Comparison of ENCODE assay signal across 8 cellular contexts in genomic region chr3:23945903-23946751, GRCh38. TPM values are rescaled to one million over a fixed set of nuclear protein-coding genes. Genes with fewer than 3 reads are reported as not detected.
DNase-seq lines count a peak whose midpoint lies in the region; TF ChIP-seq lines count a peak whose summit lies in the region.

No MANE protein-coding gene starts in this region.

- H3K4me3 ChIP-seq in MG63 (peak overlapping the region; percentile 64), fibroblast of villous mesenchyme (ENCODE audit: low read depth, low read length) (peak overlapping the region; percentile 82), stomach (peak overlapping the region; percentile 65 to 96 (median 86))

- DNase-seq in GF-D8 (lab: John Stamatoyannopoulos, UW) (peak; percentile 88), HCEC 1CT (peak; percentile 95), MG63 (peak; percentile 91), SHP77 (lab: John Stamatoyannopoulos, UW) (peak; percentile 88 to 91), activated gamma-delta T cell (lab: John Stamatoyannopoulos, UW) (peak; percentile 99), fibroblast of villous mesenchyme (ENCODE audit: low read depth) (peak; percentile 97), neural crest cell (ENCODE audit: low read depth, low spot score) (peak; percentile 95), stomach (peak; percentile 99)

- no peaks in the 10 kb centered on the region for H3K9me3 Mint-ChIP-seq in neural crest cell

- peaks cover 18% of the 10 kb centered on the region for H3K27me3 Mint-ChIP-seq in neural crest cell (ENCODE audit: low read depth)

- TF ChIP-seq EP300 in stomach (IDR thresholded peaks at IDR 0.05) = no peak

- H3K27me3 ChIP-seq in MG63 = no peaks in the 10 kb centered on the region
- no peaks in the 10 kb centered on the region for H3K27me3 ChIP-seq in stomach

- TF ChIP-seq CTCF in fibroblast of villous mesenchyme (IDR thresholded peaks at IDR 0.05; ENCODE audit: insufficient read depth, low read depth, low read length) = no peak
- no peak for TF ChIP-seq CTCF in neural crest cell (conservative IDR thresholded peaks at IDR 0.05)
- no peak for TF ChIP-seq CTCF in stomach (IDR thresholded peaks at IDR 0.05)

- H3K4me1 Mint-ChIP-seq in neural crest cell = peaks cover 18% of the 10 kb centered on the region

- H3K9me3 ChIP-seq in MG63 (no peaks in the 10 kb centered on the region), stomach (no peaks in the 10 kb centered on the region)

- 1% methylated on average over 25 to 89 of the region's 89 CpGs for WGBS in stomach, 5 donors

- peak in 2 of 4 donors; percentile 15 to 35 for TF ChIP-seq POLR2A in stomach (IDR thresholded peaks at IDR 0.05)

- H3K4me3 Mint-ChIP-seq in neural crest cell = peak overlapping the region; percentile 86

- H3K36me3 ChIP-seq in MG63 = no peaks in the 10 kb centered on the region
- H3K36me3 ChIP-seq in stomach = no peaks in the 10 kb centered on the region

- intact Hi-C loops in stomach (cut with DNase I; ENCODE audit: low total_unique reads) = no loop called here

- peaks cover 33 to 60% (median 53%) of the 10 kb centered on the region in 4 donors for H3K4me1 ChIP-seq in stomach

- no peaks in the 10 kb centered on the region for H3K36me3 Mint-ChIP-seq in neural crest cell (ENCODE audit: low read depth)

- H3K27ac ChIP-seq in stomach = peak overlapping the region; percentile 91 to 100 (median 98)

- no peak overlapping the region for H3K27ac Mint-ChIP-seq in neural crest cell (ENCODE audit: unreplicated experiment)

RNA-seq across cellular contexts. Expression of gene NR1D2, which starts 1.0 kb away (rescaled TPM):
- total RNA-seq in MG63 (2014; rRNA removed; shearing (Covaris generic); ENCODE audit: low replicate concordance) = 5.9 and 9.7 TPM in 2 replicates
- 27.4 and 35.8 TPM in 2 replicates for total RNA-seq in fibroblast of villous mesenchyme
- total RNA-seq in neural crest cell = 8.6 and 10.0 TPM in 2 replicates
- 100 to 1,000 TPM in 1 of 5 donors, 10 to 100 TPM in 3, 1 to 10 TPM in 1; 9.8 to 105 (median 35.1) TPM for total RNA-seq in stomach
- 10 to 100 TPM in 1 of 3 donors, 1 to 10 TPM in 2; 5.5 to 23.2 (median 9.1) TPM for polyA plus RNA-seq in stomach

RNA-seq across cellular contexts. Expression of gene RPL15, which starts 29.2 kb away (rescaled TPM):
- total RNA-seq in MG63 (2014; rRNA removed; shearing (Covaris generic); ENCODE audit: low replicate concordance) = 2,383 and 4,340 TPM in 2 replicates
- total RNA-seq in fibroblast of villous mesenchyme = 1,700 and 1,935 TPM in 2 replicates
- total RNA-seq in neural crest cell = 2,019 and 2,075 TPM in 2 replicates
- 1,000 to 10,000 TPM in 4 of 5 donors, 100 to 1,000 TPM in 1; 121 to 3,139 (median 1,087) TPM for total RNA-seq in stomach
- polyA plus RNA-seq in stomach = 1,000 to 10,000 TPM; 3,661 to 4,768 (median 4,326) TPM

RNA-seq across cellular contexts. Expression of gene NKIRAS1, which starts 29.3 kb away (rescaled TPM):
- total RNA-seq in MG63 (2014; rRNA removed; shearing (Covaris generic); ENCODE audit: low replicate concordance) = 9.9 and 12.9 TPM in 2 replicates
- total RNA-seq in fibroblast of villous mesenchyme = 13.9 and 28.1 TPM in 2 replicates
- 8.8 and 9.7 TPM in 2 replicates for total RNA-seq in neural crest cell
- 10 to 100 TPM in 2 of 5 donors, 1 to 10 TPM in 1, under 1 TPM in 1, not detected in 1; 0.87 to 18.3 (median 8.9) TPM for total RNA-seq in stomach
- 1 to 10 TPM; 5.9 to 9.6 (median 7.6) TPM for polyA plus RNA-seq in stomach

Comparison
In these comparisons a context has a peak if more than half of its experiments do, and no peak if none do; other contexts are left out.
1. Peak in every context shown above with its lines: DNase-seq, H3K4me3 ChIP-seq and H3K27ac ChIP-seq.